In genomic region chr6:16727996-16728395, GRCh38 we compare ENCODE assay signal across 13 cellular contexts. TPM values are rescaled to one million over a fixed set of nuclear protein-coding genes. Genes with fewer than 3 reads are reported as not detected.
A peak's percentile ranks its signal among the peaks of the same experiment; 100 is the strongest.
DNase-seq lines count a peak whose midpoint lies in the region; ATAC-seq, FAIRE-seq and TF ChIP-seq lines count a peak whose summit lies in the region.
"Had no signal": no experiment of that assay in that cellular context is flagged by ENCODE, and none has a peak within 500 bp of the region (broad histone marks: within the 10 kb centered on the region; RNA-seq: fewer than 3 reads in every experiment).

No MANE protein-coding gene starts in this region.

- FAIRE-seq in HTR-8/SVneo (lab: Jason Lieb, UNC), result peak; percentile 42
- FAIRE-seq: GM18507 had no signal

- no peaks in the 10 kb centered on the region for H3K27me3 Mint-ChIP-seq in activated B cell treated with CpG ODN at 0.5 μM for 24 hours

- no peaks in the 10 kb centered on the region for H3K36me3 Mint-ChIP-seq in activated B cell treated with CpG ODN at 0.5 μM for 24 hours (ENCODE audit: low read depth)

- DNase-seq in AML-193 (lab: John Stamatoyannopoulos, UW) (peak; percentile 92 to 93), HTR-8/SVneo (ENCODE audit: insufficient read length, low spot score) (no peak), activated B cell treated with CpG ODN at 0.5 μM for 24 hours (no peak), medulla oblongata (ENCODE audit: extremely low spot score) (peak; percentile 67), NCI-H1436 treated with DMSO at 0.1 percent for 48 hours (lab: John Stamatoyannopoulos, UW) (no peak), GDM1 (lab: John Stamatoyannopoulos, UW) (no peak)
- DNase-seq in activated CD4-positive, CD25-positive, alpha-beta regulatory T cell (lab: John Stamatoyannopoulos, UW), result no peak
- no peak for DNase-seq in effector CD8-positive, alpha-beta T cell (lab: John Stamatoyannopoulos, UW)
- DNase-seq: activated naive CD4-positive, alpha-beta T cell treated with anti-CD3 and anti-CD28 coated beads for 36 hours; BE2C; esophagus squamous epithelium; NCI-H524 had no signal

- peak overlapping the region; percentile 13 for H3K27ac Mint-ChIP-seq in activated B cell treated with CpG ODN at 0.5 μM for 24 hours
- H3K27ac Mint-ChIP-seq: activated naive CD4-positive, alpha-beta T cell treated with anti-CD3 and anti-CD28 coated beads for 36 hours had no signal

- CTCF ChIA-PET in activated B cell treated with CpG ODN at 0.5 μM for 24 hours (lab: Charles Lee), result no interaction called here

- no peak overlapping the region for H3K4me3 Mint-ChIP-seq in activated B cell treated with CpG ODN at 0.5 μM for 24 hours
- H3K4me3 Mint-ChIP-seq: activated naive CD4-positive, alpha-beta T cell treated with anti-CD3 and anti-CD28 coated beads for 36 hours had no signal

- intact Hi-C loops in activated B cell treated with CpG ODN at 0.5 μM for 24 hours (cut with micrococcal nuclease), result no loop called here

- POLR2A ChIA-PET in activated B cell treated with CpG ODN at 0.5 μM for 24 hours (lab: Charles Lee), result no interaction called here

- H3K4me1 Mint-ChIP-seq in activated B cell treated with CpG ODN at 0.5 μM for 24 hours, result peaks cover 23% of the 10 kb centered on the region

- no peak for TF ChIP-seq CTCF in activated B cell treated with CpG ODN at 0.5 μM for 24 hours (IDR thresholded peaks at IDR 0.05)

- no peak for ATAC-seq in activated B cell treated with CpG ODN at 0.5 μM for 24 hours (ENCODE audit: low read depth)

- H3K9me3 Mint-ChIP-seq in activated B cell treated with CpG ODN at 0.5 μM for 24 hours, result no peaks in the 10 kb centered on the region
- H3K9me3 Mint-ChIP-seq: activated naive CD4-positive, alpha-beta T cell treated with anti-CD3 and anti-CD28 coated beads for 36 hours had no signal

RNA-seq across cellular contexts. Expression of gene ATXN1, which starts 33.3 kb away (rescaled TPM):
- 43.1 and 59.8 TPM in 2 replicates for total RNA-seq in activated B cell treated with CpG ODN at 0.5 μM for 24 hours

Comparison
In these comparisons a context has a peak if more than half of its experiments do, and no peak if none do; other contexts are left out.
1. DNase-seq: peak in AML-193 (2 of 2) and medulla oblongata (single experiment); none in HTR-8/SVneo (single experiment), activated B cell treated with CpG ODN at 0.5 μM for 24 hours (single experiment), NCI-H1436 treated with DMSO at 0.1 percent for 48 hours (single experiment), GDM1 (single experiment), activated CD4-positive, CD25-positive, alpha-beta regulatory T cell (0 of 4) and effector CD8-positive, alpha-beta T cell (single experiment).